In genomic region chr1:12602633-12603024, GRCh38 we compare ENCODE assay signal across 18 cellular contexts. TPM values are rescaled to one million over a fixed set of nuclear protein-coding genes. Genes with fewer than 3 reads are reported as not detected.
DNase-seq lines count a peak whose midpoint lies in the region; ATAC-seq, FAIRE-seq and TF ChIP-seq lines count a peak whose summit lies in the region.
"Had no signal": no experiment of that assay in that cellular context is flagged by ENCODE, and none has a peak within 500 bp of the region (broad histone marks: within the 10 kb centered on the region; RNA-seq: fewer than 3 reads in every experiment).

No MANE protein-coding gene starts in this region.

- peak overlapping the region; percentile 24 to 78; a peak in 3 of 4 replicates for H3K27ac ChIP-seq in SK-N-SH (ENCODE audit: low read depth in 2 of 2, low read length in 1 of 2)
- peak overlapping the region; percentile 55 for H3K27ac ChIP-seq in astrocyte (ENCODE audit: low read depth, low read length)
- peak overlapping the region; percentile 53 to 89 (median 72) for H3K27ac ChIP-seq in right lobe of liver
- H3K27ac ChIP-seq in tibial nerve: peak overlapping the region; percentile 37 to 91 (median 81)
- H3K27ac ChIP-seq: 22Rv1, suprapubic skin had no signal

- no peak overlapping the region for H2AFZ ChIP-seq in SK-N-SH (ENCODE audit: low read depth)
- no peak overlapping the region for H2AFZ ChIP-seq in astrocyte (ENCODE audit: low read depth, low read length)

- TF ChIP-seq POLR2A in right lobe of liver (IDR thresholded peaks at IDR 0.05): no peak
- no peak for TF ChIP-seq POLR2A in tibial nerve (IDR thresholded peaks at IDR 0.05)

- H3K4me1 Mint-ChIP-seq in astrocyte (ENCODE audit: low read depth, unreplicated experiment): peaks cover 8% of the 10 kb centered on the region
- H3K4me1 Mint-ChIP-seq: IgD-negative memory B cell had no signal

- no peaks in the 10 kb centered on the region for H3K36me3 ChIP-seq in SK-N-SH (replicated peaks in 1 of 2; ENCODE audit: control insufficient read depth in 1 of 2, insufficient read depth in 2 of 2, low read length in 1 of 2)
- H3K36me3 ChIP-seq in astrocyte (ENCODE audit: insufficient read depth, low read length): peaks cover 2% of the 10 kb centered on the region
- H3K36me3 ChIP-seq in right lobe of liver: no peaks in the 10 kb centered on the region
- H3K36me3 ChIP-seq in tibial nerve: peaks cover 0 to 24% (median 0%) of the 10 kb centered on the region in 3 donors

- CTCF ChIA-PET in SK-N-SH (lab: Yijun Ruan, JAX): interaction anchor here (1.5 kb wide), 1 partner anchor 9 kb away, joined by 3 read pairs; no protein-coding TSS in a partner anchor

- peak overlapping the region; percentile 56 for H3K4me2 ChIP-seq in SK-N-SH
- H3K4me2 ChIP-seq in astrocyte (ENCODE audit: low read length): peak overlapping the region; percentile 54

- H3K9me3 Mint-ChIP-seq in astrocyte (ENCODE audit: unreplicated experiment): peaks cover 2% of the 10 kb centered on the region

- H3K4me3 ChIP-seq in SK-N-SH (ENCODE audit: low read depth in 2 of 2, low read length in 1 of 2) (no peak overlapping the region), astrocyte (ENCODE audit: insufficient read depth, low read depth, low read length) (no peak overlapping the region), right lobe of liver (no peak overlapping the region), tibial nerve (no peak overlapping the region)
- H3K4me3 ChIP-seq: mucosa of descending colon, suprapubic skin had no signal

- POLR2A ChIA-PET in SK-N-SH (lab: Yijun Ruan, JAX): no interaction called here

- H3K4me1 ChIP-seq in SK-N-SH (ENCODE audit: control insufficient read depth in 1 of 2, insufficient read depth in 2 of 2, low read depth in 1 of 2, low read length in 1 of 2) (peaks cover 33 to 59% of the 10 kb centered on the region in 2 experiments), astrocyte (ENCODE audit: insufficient read depth, low read length) (peaks cover 51% of the 10 kb centered on the region), right lobe of liver (peaks cover 0 to 94% (median 49%) of the 10 kb centered on the region in 4 donors), tibial nerve (peaks cover 6 to 88% (median 65%) of the 10 kb centered on the region in 4 donors)

- H3K9ac ChIP-seq in SK-N-SH (peak overlapping the region; percentile 40; the same call in 1 of the 2 replicates), astrocyte (ENCODE audit: low read length) (peak overlapping the region; percentile 17)

- TF ChIP-seq RAD21 in SK-N-SH (IDR thresholded peaks at IDR 0.05; ENCODE audit: low read length): no peak

- TF ChIP-seq CTCF in SK-N-SH (IDR thresholded peaks at IDR 0.05): no peak
- no peak for TF ChIP-seq CTCF in astrocyte (IDR thresholded peaks at IDR 0.05; ENCODE audit: insufficient read depth, low read depth, low read length)
- TF ChIP-seq CTCF in right lobe of liver (IDR thresholded peaks at IDR 0.05): no peak
- no peak for TF ChIP-seq CTCF in tibial nerve (IDR thresholded peaks at IDR 0.05)

- no peak overlapping the region for H3K27ac Mint-ChIP-seq in astrocyte (ENCODE audit: unreplicated experiment)

- DNase-seq in SK-N-SH: no peak
- no peak for DNase-seq in astrocyte (ENCODE audit: low read depth)
- no peak for DNase-seq in right lobe of liver
- no peak for DNase-seq in tibial nerve (ENCODE audit: low spot score in 2 of 2)
- no peak for DNase-seq in cortex of kidney (lab: John Stamatoyannopoulos, UW)
- no peak for DNase-seq in MV-4-11 (lab: John Stamatoyannopoulos, UW)
- DNase-seq: activated gamma-delta T cell treated with Interleukin-2 at 50 U/mL for 16 hours; mucosa of descending colon; NCI-H1092 treated with DMSO at 0.1 percent for 48 hours; stimulated activated CD4-positive, alpha-beta T cell treated with anti-CD3 and anti-CD28 coated beads, Interleukin-15, amount 100 ng/mL, for 24 hours had no signal

- H3K4me3 Mint-ChIP-seq in astrocyte (ENCODE audit: unreplicated experiment): no peak overlapping the region
- H3K4me3 Mint-ChIP-seq: IgD-negative memory B cell had no signal

- no peaks in the 10 kb centered on the region for H4K20me1 ChIP-seq in SK-N-SH (ENCODE audit: insufficient read depth)
- H4K20me1 ChIP-seq in astrocyte (ENCODE audit: insufficient read depth, low read length): peaks cover 8% of the 10 kb centered on the region

- TF ChIP-seq EP300 in SK-N-SH (IDR thresholded peaks at IDR 0.05; ENCODE audit: borderline replicate concordance in 1 of 2, low read depth in 1 of 2, low read length in 1 of 2) (no peak), tibial nerve (IDR thresholded peaks at IDR 0.05) (no peak)

- no peaks in the 10 kb centered on the region for H3K9me2 ChIP-seq in SK-N-SH

- WGBS in SK-N-SH (ENCODE audit: low lambda C conversion rate): 67% methylated on average over 2 of the region's 6 CpGs
- WGBS in right lobe of liver (ENCODE audit: insufficient coverage, low coverage, low lambda C conversion rate, missing lambda C conversion rate): 60% methylated on average over 1 of the region's 6 CpGs
- 63 to 68% methylated on average over 6 of the region's 6 CpGs for WGBS in tibial nerve, 2 donors

- no peak for ATAC-seq in SK-N-SH treated with all-trans-retinoic acid at 6 μM for 48 hours
- no peak for ATAC-seq in right lobe of liver
- no peak for ATAC-seq in GM21576 (IDR thresholded peaks at IDR 0.05; ENCODE audit: unreplicated experiment)
- ATAC-seq: mucosa of descending colon had no signal

- no peaks in the 10 kb centered on the region for H3K9me3 ChIP-seq in SK-N-SH
- no peaks in the 10 kb centered on the region for H3K9me3 ChIP-seq in astrocyte (ENCODE audit: insufficient read depth, low read depth, low read length)
- H3K9me3 ChIP-seq in right lobe of liver: no peaks in the 10 kb centered on the region
- no peaks in the 10 kb centered on the region for H3K9me3 ChIP-seq in tibial nerve
- H3K9me3 ChIP-seq: mucosa of descending colon, suprapubic skin had no signal

- H3K79me2 ChIP-seq in SK-N-SH (ENCODE audit: insufficient read depth) (no peaks in the 10 kb centered on the region), astrocyte (ENCODE audit: insufficient read depth, low read length) (peaks cover 61% of the 10 kb centered on the region)

- no peak for FAIRE-seq in astrocyte (lab: Jason Lieb, UNC)
- FAIRE-seq: bronchial epithelial cell, islet of Langerhans had no signal

- no peaks in the 10 kb centered on the region for H3K36me3 Mint-ChIP-seq in astrocyte (ENCODE audit: low read depth, unreplicated experiment)
- H3K36me3 Mint-ChIP-seq: IgD-negative memory B cell had no signal

- intact Hi-C loops in right lobe of liver (cut with DNase I): no loop called here

- peaks cover 57% of the 10 kb centered on the region for H3K27me3 Mint-ChIP-seq in astrocyte (ENCODE audit: low read depth, unreplicated experiment)
- H3K27me3 Mint-ChIP-seq: IgD-negative memory B cell had no signal

- peaks cover 10% of the 10 kb centered on the region for H3F3A ChIP-seq in SK-N-SH (replicated peaks; ENCODE audit: insufficient read depth)

- no peaks in the 10 kb centered on the region for H3K27me3 ChIP-seq in SK-N-SH (ENCODE audit: insufficient read depth)
- H3K27me3 ChIP-seq in astrocyte (ENCODE audit: insufficient read depth, low read length): no peaks in the 10 kb centered on the region
- no peaks in the 10 kb centered on the region for H3K27me3 ChIP-seq in right lobe of liver
- no peaks in the 10 kb centered on the region for H3K27me3 ChIP-seq in tibial nerve
- H3K27me3 ChIP-seq: suprapubic skin had no signal

TF ChIP-seq in SK-N-SH, 30 proteins besides CTCF, POLR2A, EP300 and RAD21 (continues in another document):
- TF ChIP-seq CHD2 (IDR thresholded peaks at IDR 0.05; ENCODE audit: low read length, partially characterized antibody) (no peak), FOXJ3 (CRISPR knock-in tag; IDR thresholded peaks at IDR 0.05) (no peak), SMC3 (IDR thresholded peaks at IDR 0.05; ENCODE audit: low read depth, low read length) (no peak), MAX (IDR thresholded peaks at IDR 0.05; ENCODE audit: low read depth) (no peak), SIN3A (IDR thresholded peaks at IDR 0.05; ENCODE audit: borderline replicate concordance, low read depth, low read length) (no peak), NRF1 (IDR thresholded peaks at IDR 0.05; ENCODE audit: low read depth, low read length) (no peak), POLR2AphosphoS5 (IDR thresholded peaks at IDR 0.05; ENCODE audit: low read depth, low read length) (no peak), MXI1 (IDR thresholded peaks at IDR 0.05; ENCODE audit: low read depth, low read length) (no peak)

TF ChIP-seq in SK-N-SH treated with all-trans-retinoic acid at 6 μM for 48 hours, 23 proteins besides CTCF, POLR2A, EP300 and RAD21 (continues in another document):
- TF ChIP-seq ZFP3 (CRISPR knock-in tag; IDR thresholded peaks at IDR 0.05): no peak
- TF ChIP-seq ESRRG (CRISPR knock-in tag; IDR thresholded peaks at IDR 0.05): no peak
- no peak for TF ChIP-seq CREB5 (CRISPR knock-in tag; IDR thresholded peaks at IDR 0.05; ENCODE audit: low read depth)
- no peak for TF ChIP-seq ZFP30 (CRISPR knock-in tag; IDR thresholded peaks at IDR 0.05)

RNA-seq across cellular contexts. Expression of gene DHRS3, which starts 15.4 kb away (rescaled TPM):
- polyA plus RNA-seq in SK-N-SH (2012; rRNA removed): 29.6 and 44.8 TPM in 2 replicates
- polyA plus RNA-seq in SK-N-SH (2012; cell fraction: cytosol; rRNA removed): 17.6 and 26.3 TPM in 2 replicates
- 41.9 and 43.1 TPM in 2 replicates for polyA plus RNA-seq in SK-N-SH (2012; cell fraction: nucleus; rRNA removed)
- total RNA-seq in astrocyte: 3.2 and 3.4 TPM in 2 replicates
- 100 to 1,000 TPM; 132 to 252 (median 172) TPM for total RNA-seq in right lobe of liver
- total RNA-seq in tibial nerve: 100 to 1,000 TPM; 180 to 449 (median 358) TPM

RNA-seq across cellular contexts. Expression of gene AADACL4, which starts 41.3 kb away (rescaled TPM):
- 0.32 and 0.59 TPM in 2 replicates for polyA plus RNA-seq in SK-N-SH (2012; rRNA removed)
- 0.21 and 0.23 TPM in 2 replicates for polyA plus RNA-seq in SK-N-SH (2012; cell fraction: cytosol; rRNA removed)
- 2.5 TPM in 2 replicates for polyA plus RNA-seq in SK-N-SH (2012; cell fraction: nucleus; rRNA removed)
- total RNA-seq in astrocyte (not detected in 2 replicates), right lobe of liver (not detected), tibial nerve (not detected)
- total RNA-seq: bronchial epithelial cell, G401, mucosa of descending colon, suprapubic skin had no signal
- polyA plus RNA-seq: IgD-negative memory B cell had no signal

Comparison
In these comparisons a context has a peak if more than half of its experiments do, and no peak if none do; other contexts are left out.
1. RNA of gene DHRS3, which starts 15.4 kb away (total RNA-seq): 180 to 449 TPM in tibial nerve and 132 to 252 TPM in right lobe of liver; 3.2 to 3.4 TPM in astrocyte; every median in the first group is over 10 times any median in the second.
2. Peak in every context shown above with its lines, with median percentiles within 50 percentile points of each other: H3K27ac ChIP-seq.